19 cellular contexts compared by ENCODE assay signal in genomic region chr2:101858910-101859309, GRCh38.
DNase-seq lines count a peak whose midpoint lies in the region; ATAC-seq and TF ChIP-seq lines count a peak whose summit lies in the region.
"Had no signal": no experiment of that assay in that cellular context is flagged by ENCODE, and none has a peak within 500 bp of the region (broad histone marks: within the 10 kb centered on the region; RNA-seq: fewer than 3 reads in every experiment).

No MANE protein-coding gene starts in this region.

- no peak for TF ChIP-seq CTCF in CD4-positive, alpha-beta T cell (IDR thresholded peaks at IDR 0.05)

- H3K4me1 Mint-ChIP-seq in activated CD4-positive, alpha-beta T cell treated with anti-CD3 and anti-CD28 coated beads for 36 hours, result peaks cover 15% of the 10 kb centered on the region
- peaks cover 18% of the 10 kb centered on the region for H3K4me1 Mint-ChIP-seq in activated CD4-positive, alpha-beta T cell treated with anti-CD3 and anti-CD28 coated beads, Interleukin-2, amount 10 ng/mL, durations not matched to agents 7 days and 5 days
- H3K4me1 Mint-ChIP-seq in CD4-positive, alpha-beta T cell (ENCODE audit: low read depth), result peaks cover 7% of the 10 kb centered on the region
- peaks cover 16% of the 10 kb centered on the region for H3K4me1 Mint-ChIP-seq in activated T-helper 17 cell treated with anti-CD3 and anti-CD28 coated beads, Interleukin-2, amount 50 U/mL, for 72 hours
- peaks cover 2% of the 10 kb centered on the region for H3K4me1 Mint-ChIP-seq in activated CD4-positive, alpha-beta memory T cell treated with anti-CD3 and anti-CD28 coated beads for 36 hours (ENCODE audit: low read depth)

- H3K27ac ChIP-seq in CD4-positive, alpha-beta T cell (ENCODE audit: low read depth, low read length), result no peak overlapping the region
- H3K27ac ChIP-seq: GM23248 had no signal

- DNase-seq in activated CD4-positive, alpha-beta T cell treated with anti-CD3 and anti-CD28 coated beads for 36 hours, result no peak
- DNase-seq in activated CD4-positive, alpha-beta T cell treated with anti-CD3 and anti-CD28 coated beads, Interleukin-2, amount 10 ng/mL, durations not matched to agents 7 days and 5 days, result no peak
- DNase-seq in CD4-positive, alpha-beta T cell, result no peak
- peak; percentile 88 for DNase-seq in renal cortical epithelial cell (ENCODE audit: low read depth)
- DNase-seq in activated CD4-positive, alpha-beta memory T cell treated with anti-CD3 and anti-CD28 coated beads for 36 hours, result no peak
- DNase-seq in SW480 (ENCODE audit: low spot score), result no peak
- DNase-seq in mucosa of gallbladder (ENCODE audit: low spot score), result no peak
- DNase-seq: Calu3, DMS79, NCI-H1048, NCI-H1694 treated with DMSO at 0.1 percent for 48 hours, NCI-H2171, NCI-H446 treated with DMSO at 0.1 percent for 48 hours, NCI-H82 had no signal

- no peak for ATAC-seq in activated CD4-positive, alpha-beta T cell treated with anti-CD3 and anti-CD28 coated beads for 36 hours
- no peak for ATAC-seq in CD4-positive, alpha-beta T cell (ENCODE audit: poor library complexity)
- ATAC-seq in activated T-helper 17 cell treated with anti-CD3 and anti-CD28 coated beads, Interleukin-2, amount 50 U/mL, for 72 hours (replicated peaks), result no peak
- ATAC-seq: GM12878, K562 had no signal

- intact Hi-C loops in activated CD4-positive, alpha-beta T cell treated with anti-CD3 and anti-CD28 coated beads for 36 hours (cut with DNase I, micrococcal nuclease), result no loop called here
- intact Hi-C loops in CD4-positive, alpha-beta T cell (cut with DNase I, micrococcal nuclease), result no loop called here
- intact Hi-C loops in activated CD4-positive, alpha-beta memory T cell treated with anti-CD3 and anti-CD28 coated beads for 36 hours (cut with micrococcal nuclease), result no loop called here

- H3K27me3 Mint-ChIP-seq in activated CD4-positive, alpha-beta T cell treated with anti-CD3 and anti-CD28 coated beads for 36 hours, result no peaks in the 10 kb centered on the region
- H3K27me3 Mint-ChIP-seq in activated CD4-positive, alpha-beta T cell treated with anti-CD3 and anti-CD28 coated beads, Interleukin-2, amount 10 ng/mL, durations not matched to agents 7 days and 5 days, result no peaks in the 10 kb centered on the region
- no peaks in the 10 kb centered on the region for H3K27me3 Mint-ChIP-seq in CD4-positive, alpha-beta T cell
- no peaks in the 10 kb centered on the region for H3K27me3 Mint-ChIP-seq in activated T-helper 17 cell treated with anti-CD3 and anti-CD28 coated beads, Interleukin-2, amount 50 U/mL, for 72 hours
- no peaks in the 10 kb centered on the region for H3K27me3 Mint-ChIP-seq in activated CD4-positive, alpha-beta memory T cell treated with anti-CD3 and anti-CD28 coated beads for 36 hours

- POLR2A ChIA-PET in activated CD4-positive, alpha-beta T cell treated with anti-CD3 and anti-CD28 coated beads for 36 hours (lab: Charles Lee), result no interaction called here
- POLR2A ChIA-PET in activated CD4-positive, alpha-beta T cell treated with anti-CD3 and anti-CD28 coated beads, Interleukin-2, amount 10 ng/mL, durations not matched to agents 7 days and 5 days (lab: Charles Lee), result no interaction called here
- POLR2A ChIA-PET in CD4-positive, alpha-beta T cell (lab: Charles Lee), result no interaction called here
- POLR2A ChIA-PET in activated CD4-positive, alpha-beta memory T cell treated with anti-CD3 and anti-CD28 coated beads for 36 hours (lab: Charles Lee), result no interaction called here

- H3K27ac Mint-ChIP-seq in activated CD4-positive, alpha-beta T cell treated with anti-CD3 and anti-CD28 coated beads for 36 hours, result peak overlapping the region; percentile 33
- no peak overlapping the region for H3K27ac Mint-ChIP-seq in activated CD4-positive, alpha-beta T cell treated with anti-CD3 and anti-CD28 coated beads, Interleukin-2, amount 10 ng/mL, durations not matched to agents 7 days and 5 days
- H3K27ac Mint-ChIP-seq in CD4-positive, alpha-beta T cell, result peak overlapping the region; percentile 59
- peak overlapping the region; percentile 78 for H3K27ac Mint-ChIP-seq in activated T-helper 17 cell treated with anti-CD3 and anti-CD28 coated beads, Interleukin-2, amount 50 U/mL, for 72 hours
- H3K27ac Mint-ChIP-seq in activated CD4-positive, alpha-beta memory T cell treated with anti-CD3 and anti-CD28 coated beads for 36 hours, result no peak overlapping the region

- CTCF ChIA-PET in activated CD4-positive, alpha-beta T cell treated with anti-CD3 and anti-CD28 coated beads for 36 hours (lab: Charles Lee), result interaction anchor here (0.8 to 1.4 kb wide), 5 partner anchors 11 to 381 kb away, joined by 3 to 6 read pairs (median 3); no protein-coding TSS in a partner anchor
- CTCF ChIA-PET in activated CD4-positive, alpha-beta T cell treated with anti-CD3 and anti-CD28 coated beads, Interleukin-2, amount 10 ng/mL, durations not matched to agents 7 days and 5 days (lab: Charles Lee), result interaction anchor here (0.6 kb wide), 1 partner anchor 192 kb away, joined by 3 read pairs; no protein-coding TSS in a partner anchor
- CTCF ChIA-PET in CD4-positive, alpha-beta T cell (lab: Charles Lee), result no interaction called here
- CTCF ChIA-PET in activated CD4-positive, alpha-beta memory T cell treated with anti-CD3 and anti-CD28 coated beads for 36 hours (lab: Charles Lee), result interaction anchor here (0.6 kb wide), 1 partner anchor 10 kb away, joined by 4 read pairs; no protein-coding TSS in a partner anchor

- no peak overlapping the region for H3K4me3 Mint-ChIP-seq in activated CD4-positive, alpha-beta T cell treated with anti-CD3 and anti-CD28 coated beads for 36 hours
- H3K4me3 Mint-ChIP-seq in activated CD4-positive, alpha-beta T cell treated with anti-CD3 and anti-CD28 coated beads, Interleukin-2, amount 10 ng/mL, durations not matched to agents 7 days and 5 days, result no peak overlapping the region
- H3K4me3 Mint-ChIP-seq in CD4-positive, alpha-beta T cell, result no peak overlapping the region
- H3K4me3 Mint-ChIP-seq in activated T-helper 17 cell treated with anti-CD3 and anti-CD28 coated beads, Interleukin-2, amount 50 U/mL, for 72 hours, result no peak overlapping the region
- H3K4me3 Mint-ChIP-seq in activated CD4-positive, alpha-beta memory T cell treated with anti-CD3 and anti-CD28 coated beads for 36 hours, result no peak overlapping the region
- H3K4me3 Mint-ChIP-seq: CD14-positive monocyte had no signal

- H3K36me3 Mint-ChIP-seq in activated CD4-positive, alpha-beta T cell treated with anti-CD3 and anti-CD28 coated beads for 36 hours (ENCODE audit: low read depth), result peaks cover 30% of the 10 kb centered on the region
- peaks cover 54% of the 10 kb centered on the region for H3K36me3 Mint-ChIP-seq in activated CD4-positive, alpha-beta T cell treated with anti-CD3 and anti-CD28 coated beads, Interleukin-2, amount 10 ng/mL, durations not matched to agents 7 days and 5 days (ENCODE audit: low read depth)
- peaks cover 96% of the 10 kb centered on the region for H3K36me3 Mint-ChIP-seq in CD4-positive, alpha-beta T cell (ENCODE audit: low read depth)
- peaks cover 96% of the 10 kb centered on the region for H3K36me3 Mint-ChIP-seq in activated T-helper 17 cell treated with anti-CD3 and anti-CD28 coated beads, Interleukin-2, amount 50 U/mL, for 72 hours (ENCODE audit: low read depth)
- peaks cover 26% of the 10 kb centered on the region for H3K36me3 Mint-ChIP-seq in activated CD4-positive, alpha-beta memory T cell treated with anti-CD3 and anti-CD28 coated beads for 36 hours

- no peaks in the 10 kb centered on the region for H3K9me3 Mint-ChIP-seq in activated CD4-positive, alpha-beta T cell treated with anti-CD3 and anti-CD28 coated beads for 36 hours (ENCODE audit: low read depth)
- no peaks in the 10 kb centered on the region for H3K9me3 Mint-ChIP-seq in activated CD4-positive, alpha-beta T cell treated with anti-CD3 and anti-CD28 coated beads, Interleukin-2, amount 10 ng/mL, durations not matched to agents 7 days and 5 days
- no peaks in the 10 kb centered on the region for H3K9me3 Mint-ChIP-seq in CD4-positive, alpha-beta T cell
- H3K9me3 Mint-ChIP-seq in activated T-helper 17 cell treated with anti-CD3 and anti-CD28 coated beads, Interleukin-2, amount 50 U/mL, for 72 hours, result no peaks in the 10 kb centered on the region
- H3K9me3 Mint-ChIP-seq in activated CD4-positive, alpha-beta memory T cell treated with anti-CD3 and anti-CD28 coated beads for 36 hours, result no peaks in the 10 kb centered on the region
- H3K9me3 Mint-ChIP-seq: CD14-positive monocyte had no signal

- no peaks in the 10 kb centered on the region for H3K27me3 ChIP-seq in CD4-positive, alpha-beta T cell (ENCODE audit: control insufficient read depth, insufficient read depth, low read length)

- no peaks in the 10 kb centered on the region for H3K9me3 ChIP-seq in CD4-positive, alpha-beta T cell (ENCODE audit: control insufficient read depth, low read length)

Comparison
In these comparisons a context has a peak if more than half of its experiments do, and no peak if none do; other contexts are left out.
1. H3K27ac Mint-ChIP-seq: peak in activated CD4-positive, alpha-beta T cell treated with anti-CD3 and anti-CD28 coated beads for 36 hours (single experiment), CD4-positive, alpha-beta T cell (single experiment) and activated T-helper 17 cell treated with anti-CD3 and anti-CD28 coated beads, Interleukin-2, amount 50 U/mL, for 72 hours (single experiment); none in activated CD4-positive, alpha-beta T cell treated with anti-CD3 and anti-CD28 coated beads, Interleukin-2, amount 10 ng/mL, durations not matched to agents 7 days and 5 days (single experiment) and activated CD4-positive, alpha-beta memory T cell treated with anti-CD3 and anti-CD28 coated beads for 36 hours (single experiment).